ENCODE assay signal across 1 cellular context in the genomic region with DNA sequence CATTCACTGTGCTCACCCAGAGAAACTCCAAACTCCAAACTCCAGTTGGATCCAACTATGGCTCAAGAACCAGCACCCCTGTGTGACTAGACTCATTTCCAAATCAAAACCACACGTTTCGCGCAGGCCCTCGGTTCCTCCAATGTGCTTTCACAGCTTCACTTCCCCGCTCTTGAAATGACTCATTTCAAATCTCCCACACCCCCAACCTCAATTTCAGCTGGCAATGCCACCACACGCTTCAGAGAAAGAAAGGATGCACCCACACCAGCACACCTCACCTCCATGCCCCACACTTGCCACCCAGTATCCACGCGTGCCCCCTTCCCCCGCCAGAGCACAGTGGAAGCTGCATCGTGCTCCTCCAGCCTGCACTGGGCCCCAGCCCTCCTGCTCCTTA.
TF ChIP-seq lines count a peak whose summit lies in the region.

No MANE protein-coding gene starts in this region.

TF ChIP-seq in GM12878, 131 proteins besides CTCF, POLR2A, EP300 and RAD21 (continued from another document and continues in another):
- TF ChIP-seq ELK1 (IDR thresholded peaks at IDR 0.05; ENCODE audit: low read depth, low read length) (no peak), SIX5 (IDR thresholded peaks at IDR 0.05; ENCODE audit: low read depth, low read length, severe bottlenecking) (no peak), POLR2AphosphoS2 (IDR thresholded peaks at IDR 0.05; ENCODE audit: low read depth, low read length) (no peak), SUPT20H (IDR thresholded peaks at IDR 0.05; ENCODE audit: borderline replicate concordance, control insufficient read depth, low read depth, low read length) (no peak), CHD1 (IDR thresholded peaks at IDR 0.05; ENCODE audit: low read depth, low read length) (no peak), ATF3 (IDR thresholded peaks at IDR 0.05; ENCODE audit: borderline replicate concordance, extremely low read depth, low read depth, low read length) (no peak), NR2C1 (IDR thresholded peaks at IDR 0.05) (no peak), MXI1 (IDR thresholded peaks at IDR 0.05; ENCODE audit: low read depth, low read length) (no peak), BACH1 (IDR thresholded peaks at IDR 0.05; ENCODE audit: borderline replicate concordance) (0 out of 2 replicates have a peak, but pooled peaks have one; percentile 27), SMC3 (IDR thresholded peaks at IDR 0.05; ENCODE audit: borderline replicate concordance, low read length) (no peak), ZNF622 (IDR thresholded peaks at IDR 0.05) (no peak), GATAD2B (conservative IDR thresholded peaks at IDR 0.05; ENCODE audit: low read depth) (peak; percentile 20; the same call in 1 of the 2 replicates), NFXL1 (IDR thresholded peaks at IDR 0.05; ENCODE audit: borderline replicate concordance) (no peak), PBX3 (IDR thresholded peaks at IDR 0.05; ENCODE audit: insufficient replicate concordance, low read depth, low read length) (no peak), CREB1 (IDR thresholded peaks at IDR 0.05; ENCODE audit: low read depth) (peak; percentile 44; the same call in 1 of the 2 replicates), POLR2AphosphoS5 (IDR thresholded peaks at IDR 0.05; ENCODE audit: low read length) (no peak), SMARCA5 (IDR thresholded peaks at IDR 0.05) (no peak), NKRF (conservative IDR thresholded peaks at IDR 0.05) (no peak), RB1 (IDR thresholded peaks at IDR 0.05; ENCODE audit: borderline replicate concordance) (no peak), HDGF (IDR thresholded peaks at IDR 0.05) (no peak), ZNF384 (IDR thresholded peaks at IDR 0.05; ENCODE audit: borderline replicate concordance, low read depth, low read length) (no peak), STAT3 (IDR thresholded peaks at IDR 0.05; ENCODE audit: low read depth, low read length) (no peak), JUNB (IDR thresholded peaks at IDR 0.05) (peak; percentile 97), KLF5 (IDR thresholded peaks at IDR 0.05; ENCODE audit: partially characterized antibody) (no peak), HDAC6 (IDR thresholded peaks at IDR 0.05; ENCODE audit: unreplicated experiment) (no peak)
- TF ChIP-seq, protein P1, sequence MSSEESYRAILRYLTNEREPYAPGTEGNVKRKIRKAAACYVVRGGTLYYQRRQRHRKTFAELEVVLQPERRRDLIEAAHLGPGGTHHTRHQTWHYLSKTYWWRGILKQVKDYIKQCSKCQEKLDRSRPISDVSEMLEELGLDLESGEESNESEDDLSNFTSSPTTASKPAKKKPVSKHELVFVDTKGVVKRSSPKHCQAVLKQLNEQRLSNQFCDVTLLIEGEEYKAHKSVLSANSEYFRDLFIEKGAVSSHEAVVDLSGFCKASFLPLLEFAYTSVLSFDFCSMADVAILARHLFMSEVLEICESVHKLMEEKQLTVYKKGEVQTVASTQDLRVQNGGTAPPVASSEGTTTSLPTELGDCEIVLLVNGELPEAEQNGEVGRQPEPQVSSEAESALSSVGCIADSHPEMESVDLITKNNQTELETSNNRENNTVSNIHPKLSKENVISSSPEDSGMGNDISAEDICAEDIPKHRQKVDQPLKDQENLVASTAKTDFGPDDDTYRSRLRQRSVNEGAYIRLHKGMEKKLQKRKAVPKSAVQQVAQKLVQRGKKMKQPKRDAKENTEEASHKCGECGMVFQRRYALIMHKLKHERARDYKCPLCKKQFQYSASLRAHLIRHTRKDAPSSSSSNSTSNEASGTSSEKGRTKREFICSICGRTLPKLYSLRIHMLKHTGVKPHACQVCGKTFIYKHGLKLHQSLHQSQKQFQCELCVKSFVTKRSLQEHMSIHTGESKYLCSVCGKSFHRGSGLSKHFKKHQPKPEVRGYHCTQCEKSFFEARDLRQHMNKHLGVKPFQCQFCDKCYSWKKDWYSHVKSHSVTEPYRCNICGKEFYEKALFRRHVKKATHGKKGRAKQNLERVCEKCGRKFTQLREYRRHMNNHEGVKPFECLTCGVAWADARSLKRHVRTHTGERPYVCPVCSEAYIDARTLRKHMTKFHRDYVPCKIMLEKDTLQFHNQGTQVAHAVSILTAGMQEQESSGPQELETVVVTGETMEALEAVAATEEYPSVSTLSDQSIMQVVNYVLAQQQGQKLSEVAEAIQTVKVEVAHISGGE (CRISPR knock-in tag; IDR thresholded peaks at IDR 0.05): no peak
- TF ChIP-seq, protein P2, sequence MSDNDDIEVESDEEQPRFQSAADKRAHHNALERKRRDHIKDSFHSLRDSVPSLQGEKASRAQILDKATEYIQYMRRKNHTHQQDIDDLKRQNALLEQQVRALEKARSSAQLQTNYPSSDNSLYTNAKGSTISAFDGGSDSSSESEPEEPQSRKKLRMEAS (IDR thresholded peaks at IDR 0.05; ENCODE audit: low read depth, low read length): no peak
- TF ChIP-seq, protein P3, sequence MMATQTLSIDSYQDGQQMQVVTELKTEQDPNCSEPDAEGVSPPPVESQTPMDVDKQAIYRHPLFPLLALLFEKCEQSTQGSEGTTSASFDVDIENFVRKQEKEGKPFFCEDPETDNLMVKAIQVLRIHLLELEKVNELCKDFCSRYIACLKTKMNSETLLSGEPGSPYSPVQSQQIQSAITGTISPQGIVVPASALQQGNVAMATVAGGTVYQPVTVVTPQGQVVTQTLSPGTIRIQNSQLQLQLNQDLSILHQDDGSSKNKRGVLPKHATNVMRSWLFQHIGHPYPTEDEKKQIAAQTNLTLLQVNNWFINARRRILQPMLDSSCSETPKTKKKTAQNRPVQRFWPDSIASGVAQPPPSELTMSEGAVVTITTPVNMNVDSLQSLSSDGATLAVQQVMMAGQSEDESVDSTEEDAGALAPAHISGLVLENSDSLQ (IDR thresholded peaks at IDR 0.05): no peak
- TF ChIP-seq, protein P4, sequence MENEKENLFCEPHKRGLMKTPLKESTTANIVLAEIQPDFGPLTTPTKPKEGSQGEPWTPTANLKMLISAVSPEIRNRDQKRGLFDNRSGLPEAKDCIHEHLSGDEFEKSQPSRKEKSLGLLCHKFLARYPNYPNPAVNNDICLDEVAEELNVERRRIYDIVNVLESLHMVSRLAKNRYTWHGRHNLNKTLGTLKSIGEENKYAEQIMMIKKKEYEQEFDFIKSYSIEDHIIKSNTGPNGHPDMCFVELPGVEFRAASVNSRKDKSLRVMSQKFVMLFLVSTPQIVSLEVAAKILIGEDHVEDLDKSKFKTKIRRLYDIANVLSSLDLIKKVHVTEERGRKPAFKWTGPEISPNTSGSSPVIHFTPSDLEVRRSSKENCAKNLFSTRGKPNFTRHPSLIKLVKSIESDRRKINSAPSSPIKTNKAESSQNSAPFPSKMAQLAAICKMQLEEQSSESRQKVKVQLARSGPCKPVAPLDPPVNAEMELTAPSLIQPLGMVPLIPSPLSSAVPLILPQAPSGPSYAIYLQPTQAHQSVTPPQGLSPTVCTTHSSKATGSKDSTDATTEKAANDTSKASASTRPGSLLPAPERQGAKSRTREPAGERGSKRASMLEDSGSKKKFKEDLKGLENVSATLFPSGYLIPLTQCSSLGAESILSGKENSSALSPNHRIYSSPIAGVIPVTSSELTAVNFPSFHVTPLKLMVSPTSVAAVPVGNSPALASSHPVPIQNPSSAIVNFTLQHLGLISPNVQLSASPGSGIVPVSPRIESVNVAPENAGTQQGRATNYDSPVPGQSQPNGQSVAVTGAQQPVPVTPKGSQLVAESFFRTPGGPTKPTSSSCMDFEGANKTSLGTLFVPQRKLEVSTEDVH (IDR thresholded peaks at IDR 0.05; ENCODE audit: low read depth, partially characterized antibody): no peak
- TF ChIP-seq, protein P5, sequence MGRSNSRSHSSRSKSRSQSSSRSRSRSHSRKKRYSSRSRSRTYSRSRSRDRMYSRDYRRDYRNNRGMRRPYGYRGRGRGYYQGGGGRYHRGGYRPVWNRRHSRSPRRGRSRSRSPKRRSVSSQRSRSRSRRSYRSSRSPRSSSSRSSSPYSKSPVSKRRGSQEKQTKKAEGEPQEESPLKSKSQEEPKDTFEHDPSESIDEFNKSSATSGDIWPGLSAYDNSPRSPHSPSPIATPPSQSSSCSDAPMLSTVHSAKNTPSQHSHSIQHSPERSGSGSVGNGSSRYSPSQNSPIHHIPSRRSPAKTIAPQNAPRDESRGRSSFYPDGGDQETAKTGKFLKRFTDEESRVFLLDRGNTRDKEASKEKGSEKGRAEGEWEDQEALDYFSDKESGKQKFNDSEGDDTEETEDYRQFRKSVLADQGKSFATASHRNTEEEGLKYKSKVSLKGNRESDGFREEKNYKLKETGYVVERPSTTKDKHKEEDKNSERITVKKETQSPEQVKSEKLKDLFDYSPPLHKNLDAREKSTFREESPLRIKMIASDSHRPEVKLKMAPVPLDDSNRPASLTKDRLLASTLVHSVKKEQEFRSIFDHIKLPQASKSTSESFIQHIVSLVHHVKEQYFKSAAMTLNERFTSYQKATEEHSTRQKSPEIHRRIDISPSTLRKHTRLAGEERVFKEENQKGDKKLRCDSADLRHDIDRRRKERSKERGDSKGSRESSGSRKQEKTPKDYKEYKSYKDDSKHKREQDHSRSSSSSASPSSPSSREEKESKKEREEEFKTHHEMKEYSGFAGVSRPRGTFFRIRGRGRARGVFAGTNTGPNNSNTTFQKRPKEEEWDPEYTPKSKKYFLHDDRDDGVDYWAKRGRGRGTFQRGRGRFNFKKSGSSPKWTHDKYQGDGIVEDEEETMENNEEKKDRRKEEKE (IDR thresholded peaks at IDR 0.05): no peak
- TF ChIP-seq, protein P6, sequence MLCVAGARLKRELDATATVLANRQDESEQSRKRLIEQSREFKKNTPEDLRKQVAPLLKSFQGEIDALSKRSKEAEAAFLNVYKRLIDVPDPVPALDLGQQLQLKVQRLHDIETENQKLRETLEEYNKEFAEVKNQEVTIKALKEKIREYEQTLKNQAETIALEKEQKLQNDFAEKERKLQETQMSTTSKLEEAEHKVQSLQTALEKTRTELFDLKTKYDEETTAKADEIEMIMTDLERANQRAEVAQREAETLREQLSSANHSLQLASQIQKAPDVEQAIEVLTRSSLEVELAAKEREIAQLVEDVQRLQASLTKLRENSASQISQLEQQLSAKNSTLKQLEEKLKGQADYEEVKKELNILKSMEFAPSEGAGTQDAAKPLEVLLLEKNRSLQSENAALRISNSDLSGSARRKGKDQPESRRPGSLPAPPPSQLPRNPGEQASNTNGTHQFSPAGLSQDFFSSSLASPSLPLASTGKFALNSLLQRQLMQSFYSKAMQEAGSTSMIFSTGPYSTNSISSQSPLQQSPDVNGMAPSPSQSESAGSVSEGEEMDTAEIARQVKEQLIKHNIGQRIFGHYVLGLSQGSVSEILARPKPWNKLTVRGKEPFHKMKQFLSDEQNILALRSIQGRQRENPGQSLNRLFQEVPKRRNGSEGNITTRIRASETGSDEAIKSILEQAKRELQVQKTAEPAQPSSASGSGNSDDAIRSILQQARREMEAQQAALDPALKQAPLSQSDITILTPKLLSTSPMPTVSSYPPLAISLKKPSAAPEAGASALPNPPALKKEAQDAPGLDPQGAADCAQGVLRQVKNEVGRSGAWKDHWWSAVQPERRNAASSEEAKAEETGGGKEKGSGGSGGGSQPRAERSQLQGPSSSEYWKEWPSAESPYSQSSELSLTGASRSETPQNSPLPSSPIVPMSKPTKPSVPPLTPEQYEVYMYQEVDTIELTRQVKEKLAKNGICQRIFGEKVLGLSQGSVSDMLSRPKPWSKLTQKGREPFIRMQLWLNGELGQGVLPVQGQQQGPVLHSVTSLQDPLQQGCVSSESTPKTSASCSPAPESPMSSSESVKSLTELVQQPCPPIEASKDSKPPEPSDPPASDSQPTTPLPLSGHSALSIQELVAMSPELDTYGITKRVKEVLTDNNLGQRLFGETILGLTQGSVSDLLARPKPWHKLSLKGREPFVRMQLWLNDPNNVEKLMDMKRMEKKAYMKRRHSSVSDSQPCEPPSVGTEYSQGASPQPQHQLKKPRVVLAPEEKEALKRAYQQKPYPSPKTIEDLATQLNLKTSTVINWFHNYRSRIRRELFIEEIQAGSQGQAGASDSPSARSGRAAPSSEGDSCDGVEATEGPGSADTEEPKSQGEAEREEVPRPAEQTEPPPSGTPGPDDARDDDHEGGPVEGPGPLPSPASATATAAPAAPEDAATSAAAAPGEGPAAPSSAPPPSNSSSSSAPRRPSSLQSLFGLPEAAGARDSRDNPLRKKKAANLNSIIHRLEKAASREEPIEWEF (IDR thresholded peaks at IDR 0.05; ENCODE audit: insufficient replicate concordance, low read depth, low read length): no peak
